8 cellular contexts compared by ENCODE assay signal in the genomic region with DNA sequence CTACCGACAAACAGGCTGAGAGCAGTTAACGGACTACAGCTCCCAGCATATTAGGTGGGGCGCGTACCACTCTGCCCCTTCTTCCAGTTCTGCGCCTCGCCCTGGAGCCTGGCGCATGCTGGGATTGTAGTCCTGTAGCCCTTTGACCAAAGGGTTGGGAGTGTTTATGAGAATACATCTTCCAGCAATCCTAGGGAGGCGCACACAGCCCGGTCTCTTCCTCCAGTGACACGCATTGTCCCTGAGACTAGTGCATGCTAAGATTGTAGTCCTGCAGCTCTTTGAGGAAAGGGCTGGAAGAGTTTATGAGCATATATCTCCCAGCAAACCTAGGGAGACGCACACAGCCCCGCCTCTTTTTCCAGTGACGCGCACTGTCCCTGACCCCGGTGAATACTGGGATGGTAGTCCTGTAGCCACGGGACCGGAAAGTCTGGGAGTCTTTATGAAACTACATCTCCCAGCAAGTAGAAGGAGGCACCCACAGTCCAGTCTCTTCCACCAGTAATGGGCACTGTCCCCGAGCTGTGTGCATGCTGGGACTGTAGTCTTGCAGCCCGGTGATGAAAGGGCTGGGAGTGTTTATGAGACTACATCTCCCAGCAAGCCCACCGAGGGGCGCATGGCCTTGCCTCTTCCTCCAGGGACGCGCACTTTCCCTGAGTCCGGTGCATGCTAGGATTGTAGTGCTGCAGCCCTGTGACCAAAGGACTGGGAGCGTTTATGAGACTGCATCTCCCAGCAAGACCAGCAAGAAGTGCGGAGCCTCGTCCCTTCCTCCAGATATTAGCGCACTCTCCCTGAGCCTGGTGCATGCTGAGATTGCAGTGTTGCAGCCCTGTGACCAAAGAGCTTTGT.
DNase-seq lines count a peak whose midpoint lies in the region; ATAC-seq, FAIRE-seq and TF ChIP-seq lines count a peak whose summit lies in the region.
"Not testable (repeated sequence)": the region's sequence is repeated elsewhere in the genome, so short reads cannot be mapped to it uniquely, and the experiment has no call there.

No MANE protein-coding gene starts in this region.

- not testable (repeated sequence) for FAIRE-seq in small intestine (lab: Jason Lieb, UNC)

- H3K27me3 Mint-ChIP-seq in activated CD4-positive, alpha-beta memory T cell treated with anti-CD3 and anti-CD28 coated beads, Interleukin-2, amount 10 ng/mL, durations not matched to agents 7 days and 5 days, result not testable (repeated sequence)

- not testable (repeated sequence) for TF ChIP-seq RAD21 in Ishikawa (IDR thresholded peaks at IDR 0.05; ENCODE audit: low read depth)

- WGBS in small intestine, 3 donors, result 35 to 60% (median 44%) methylated on average over 27 to 28 of the region's 28 CpGs

- H3K27ac Mint-ChIP-seq in activated CD4-positive, alpha-beta memory T cell treated with anti-CD3 and anti-CD28 coated beads, Interleukin-2, amount 10 ng/mL, durations not matched to agents 7 days and 5 days, result not testable (repeated sequence)

- H3K4me1 Mint-ChIP-seq in activated CD4-positive, alpha-beta memory T cell treated with anti-CD3 and anti-CD28 coated beads, Interleukin-2, amount 10 ng/mL, durations not matched to agents 7 days and 5 days, result peaks cover 14% of the 10 kb centered on the region

- TF ChIP-seq CTCF in colonic mucosa (IDR thresholded peaks at IDR 0.05), result not testable (repeated sequence)

- H3K4me3 Mint-ChIP-seq in activated CD4-positive, alpha-beta memory T cell treated with anti-CD3 and anti-CD28 coated beads, Interleukin-2, amount 10 ng/mL, durations not matched to agents 7 days and 5 days, result peak overlapping the region; percentile 60

- CTCF ChIA-PET in activated CD4-positive, alpha-beta memory T cell treated with anti-CD3 and anti-CD28 coated beads, Interleukin-2, amount 10 ng/mL, durations not matched to agents 7 days and 5 days (lab: Charles Lee), result not testable (repeated sequence)

- H3K4me3 ChIP-seq in NT2/D1 (ENCODE audit: insufficient read length, low read depth), result peak overlapping the region; percentile 38
- H3K4me3 ChIP-seq in colonic mucosa; small intestine (ENCODE audit: low read depth in 1 of 2, low read length in 2 of 2): not testable (repeated sequence)

- H3K9ac ChIP-seq in NT2/D1 (ENCODE audit: insufficient read length, low read depth); colonic mucosa (ENCODE audit: low read depth in 2 of 2, low read length in 2 of 2): not testable (repeated sequence)

- not testable (repeated sequence) for H3K4me1 ChIP-seq in NT2/D1 (ENCODE audit: insufficient read depth, insufficient read length); colonic mucosa; small intestine (ENCODE audit: control insufficient read depth in 2 of 2, insufficient read depth in 1 of 2, low read depth in 1 of 2, low read length in 1 of 2)

- H3K27ac ChIP-seq in colonic mucosa; small intestine (ENCODE audit: low read depth in 1 of 2, low read length in 1 of 2): not testable (repeated sequence)

- not testable (repeated sequence) for H3K9me3 Mint-ChIP-seq in activated CD4-positive, alpha-beta memory T cell treated with anti-CD3 and anti-CD28 coated beads, Interleukin-2, amount 10 ng/mL, durations not matched to agents 7 days and 5 days

- H3K27me3 ChIP-seq in NT2/D1 (ENCODE audit: insufficient read depth, insufficient read length); colonic mucosa; small intestine (ENCODE audit: control insufficient read depth in 2 of 2, insufficient read depth in 2 of 2, low read length in 2 of 2): not testable (repeated sequence)

- intact Hi-C loops in colonic mucosa (cut with DNase I); left colon (cut with DNase I, micrococcal nuclease): not testable (repeated sequence)

- peak; percentile 83 for ATAC-seq in GM18909 (IDR thresholded peaks at IDR 0.05; ENCODE audit: poor library complexity, unreplicated experiment)
- ATAC-seq in left colon, result peak; percentile 100

- H3K36me3 ChIP-seq in NT2/D1 (ENCODE audit: insufficient read depth, insufficient read length, low read length); colonic mucosa; small intestine (ENCODE audit: control insufficient read depth in 2 of 2, insufficient read depth in 2 of 2, low read length in 2 of 2): not testable (repeated sequence)

- H3K36me3 Mint-ChIP-seq in activated CD4-positive, alpha-beta memory T cell treated with anti-CD3 and anti-CD28 coated beads, Interleukin-2, amount 10 ng/mL, durations not matched to agents 7 days and 5 days (ENCODE audit: low read depth), result not testable (repeated sequence)

- TF ChIP-seq EP300 in Ishikawa (IDR thresholded peaks at IDR 0.05; ENCODE audit: borderline replicate concordance), result not testable (repeated sequence)

- not testable (repeated sequence) for H3K9me3 ChIP-seq in NT2/D1 (ENCODE audit: insufficient read depth, low read length); colonic mucosa; small intestine (ENCODE audit: control insufficient read depth, low read depth)

- DNase-seq in Ammon's horn (ENCODE audit: low spot score), result peak; percentile 83
- DNase-seq in NT2/D1 (ENCODE audit: low read depth, low spot score), result peak; percentile 70
- DNase-seq in activated CD4-positive, alpha-beta memory T cell treated with anti-CD3 and anti-CD28 coated beads, Interleukin-2, amount 10 ng/mL, durations not matched to agents 7 days and 5 days, result peak; percentile 60
- peak; percentile 68 for DNase-seq in colonic mucosa
- DNase-seq in left colon, result peak; percentile 57 to 80
- peak; percentile 81 for DNase-seq in small intestine

- POLR2A ChIA-PET in activated CD4-positive, alpha-beta memory T cell treated with anti-CD3 and anti-CD28 coated beads, Interleukin-2, amount 10 ng/mL, durations not matched to agents 7 days and 5 days (lab: Charles Lee), result not testable (repeated sequence)

TF ChIP-seq in Ishikawa, 13 proteins besides CTCF, POLR2A, EP300 and RAD21:
- 0 out of 2 replicates have a peak, but pooled peaks have one; percentile 27 for TF ChIP-seq YY1 (IDR thresholded peaks at IDR 0.05; ENCODE audit: low read depth)
